Comparison of ENCODE assay signal across 18 cellular contexts in the genomic region with DNA sequence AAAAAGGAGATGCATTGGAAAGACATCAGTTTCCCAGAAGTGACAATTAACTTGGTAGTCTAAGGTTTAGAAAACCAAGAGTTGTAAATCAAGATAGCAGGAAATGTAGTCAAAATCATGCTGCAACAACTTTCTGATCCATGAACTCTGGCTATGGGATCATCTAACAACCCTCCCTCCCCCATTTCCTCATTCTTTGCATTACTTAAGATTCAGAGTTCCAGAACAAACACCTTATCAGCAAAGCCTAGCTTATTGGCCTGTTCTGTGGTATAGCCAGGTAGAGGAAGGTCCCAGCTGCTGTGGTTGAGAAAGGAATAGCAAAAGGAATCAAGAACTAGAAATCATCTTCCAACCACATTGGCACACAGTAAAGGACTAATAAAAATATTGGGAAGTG.
A peak's percentile ranks its signal among the peaks of the same experiment; 100 is the strongest.
DNase-seq lines count a peak whose midpoint lies in the region; ATAC-seq and TF ChIP-seq lines count a peak whose summit lies in the region.
"Had no signal": no experiment of that assay in that cellular context is flagged by ENCODE, and none has a peak within 500 bp of the region (broad histone marks: within the 10 kb centered on the region; RNA-seq: fewer than 3 reads in every experiment).

No MANE protein-coding gene starts in this region.

- H3K36me3 ChIP-seq in RWPE2 (ENCODE audit: low read depth) (no peaks in the 10 kb centered on the region; the same call in 1 of the 2 replicates), trophoblast cell (ENCODE audit: control insufficient read depth in 1 of 2, insufficient read depth in 2 of 2, low read length in 2 of 2) (no peaks in the 10 kb centered on the region), HAP-1 (replicated peaks) (no peaks in the 10 kb centered on the region)
- H3K36me3 ChIP-seq: transverse colon had no signal

- no peak overlapping the region for H3K4me2 ChIP-seq in trophoblast cell (ENCODE audit: low read length)

- no peaks in the 10 kb centered on the region for H3K79me2 ChIP-seq in trophoblast cell (ENCODE audit: control insufficient read depth, insufficient read depth, low read length, poor library complexity)

- no peak overlapping the region for H4K8ac ChIP-seq in trophoblast cell (ENCODE audit: low read depth, low read length)

- no peak overlapping the region for H4K12ac ChIP-seq in trophoblast cell (ENCODE audit: low read depth, low read length)

- peaks cover 61% of the 10 kb centered on the region for H3K4me1 ChIP-seq in RWPE2 (ENCODE audit: insufficient read depth, poor library complexity, severe bottlenecking)
- no peaks in the 10 kb centered on the region for H3K4me1 ChIP-seq in trophoblast cell (ENCODE audit: control insufficient read depth in 1 of 2, insufficient read depth in 2 of 2, low read length in 2 of 2)
- no peaks in the 10 kb centered on the region for H3K4me1 ChIP-seq in HAP-1
- H3K4me1 ChIP-seq: transverse colon had no signal

- DNase-seq in ELR (ENCODE audit: low read depth) (peak; percentile 33), RWPE2 (ENCODE audit: low spot score) (no peak), fibroblast of villous mesenchyme (ENCODE audit: low read depth) (peak; percentile 29), trophoblast cell (peak; percentile 11 to 75), UCSD-AML1 (lab: John Stamatoyannopoulos, UW; ENCODE audit: unreplicated experiment) (no peak), HAP-1 (ENCODE audit: low spot score in 2 of 2) (no peak), COLO668 (lab: John Stamatoyannopoulos, UW; ENCODE audit: unreplicated experiment) (no peak)
- DNase-seq: activated CD4-positive, CD25-positive, alpha-beta regulatory T cell treated with anti-CD3 and anti-CD28 coated beads, Interleukin-2, amount 50 U/mL, for 72 hours; activated naive CD8-positive, alpha-beta T cell treated with anti-CD3 and anti-CD28 coated beads for 36 hours; cortex of kidney; DND-41; naive B cell; NCI-H1092; NCI-H2227 treated with DMSO at 0.1 percent for 48 hours; stimulated activated CD4-positive, alpha-beta T cell treated with anti-CD3 and anti-CD28 coated beads, Interleukin-1b, Interleukin-23, amount 100 ng/mL, for 48 hours; T-cell; transverse colon had no signal

- H3K4me3 ChIP-seq in RWPE2 (ENCODE audit: severe bottlenecking) (no peak overlapping the region), fibroblast of villous mesenchyme (ENCODE audit: low read depth, low read length) (no peak overlapping the region), trophoblast cell (ENCODE audit: low read depth, low read length) (no peak overlapping the region), HAP-1 (no peak overlapping the region)
- H3K4me3 ChIP-seq: transverse colon had no signal

- H3K18ac ChIP-seq in trophoblast cell (ENCODE audit: low read length), result no peak overlapping the region

- no peak overlapping the region for H3K14ac ChIP-seq in trophoblast cell (ENCODE audit: low read length)

- no peak overlapping the region for H3K23ac ChIP-seq in trophoblast cell (ENCODE audit: low read length)

- no peak overlapping the region for H2BK5ac ChIP-seq in trophoblast cell (ENCODE audit: low read depth, low read length, poor library complexity)

- in situ Hi-C loops in HAP-1 (cut with MboI; ENCODE audit: low sequenced_read_pairs), result no loop called here

- H3K27me3 ChIP-seq in RWPE2 (ENCODE audit: insufficient read depth, poor library complexity, severe bottlenecking), result no peaks in the 10 kb centered on the region
- no peaks in the 10 kb centered on the region for H3K27me3 ChIP-seq in trophoblast cell (ENCODE audit: insufficient read depth, low read length)
- no peaks in the 10 kb centered on the region for H3K27me3 ChIP-seq in HAP-1 (ENCODE audit: low read depth)
- H3K27me3 ChIP-seq: transverse colon had no signal

- no peaks in the 10 kb centered on the region for H3K79me1 ChIP-seq in trophoblast cell (ENCODE audit: low read length)

- H2AFZ ChIP-seq in trophoblast cell (ENCODE audit: insufficient read depth, low read length, poor library complexity), result no peak overlapping the region

- TF ChIP-seq CTCF in RWPE2 (IDR thresholded peaks at IDR 0.05; ENCODE audit: poor library complexity, severe bottlenecking) (no peak), fibroblast of villous mesenchyme (IDR thresholded peaks at IDR 0.05; ENCODE audit: insufficient read depth, low read depth, low read length) (no peak)

- no peak overlapping the region for H2AK5ac ChIP-seq in trophoblast cell (ENCODE audit: low read length)

- no peak overlapping the region for H4K91ac ChIP-seq in trophoblast cell (ENCODE audit: low read depth, low read length)

- peak; percentile 64 for ATAC-seq in RWPE2 (ENCODE audit: low read depth)
- no peak for ATAC-seq in GM21423 (IDR thresholded peaks at IDR 0.05; ENCODE audit: unreplicated experiment)
- ATAC-seq: T-cell had no signal

- H2BK120ac ChIP-seq in trophoblast cell (ENCODE audit: insufficient read depth, low read length, poor library complexity), result no peak overlapping the region

- H3K27ac ChIP-seq in RWPE2 (ENCODE audit: poor library complexity, severe bottlenecking), result peak overlapping the region; percentile 85
- no peak overlapping the region for H3K27ac ChIP-seq in trophoblast cell (ENCODE audit: low read depth, low read length)
- H3K27ac ChIP-seq: transverse colon had no signal

- H3K9me3 ChIP-seq in RWPE2 (ENCODE audit: severe bottlenecking) (no peaks in the 10 kb centered on the region), trophoblast cell (ENCODE audit: insufficient read depth, low read depth, low read length) (no peaks in the 10 kb centered on the region), HAP-1 (no peaks in the 10 kb centered on the region)
- H3K9me3 ChIP-seq: transverse colon had no signal

- H3K4ac ChIP-seq in trophoblast cell (ENCODE audit: low read depth, low read length), result no peak overlapping the region

- H3K9ac ChIP-seq in trophoblast cell (ENCODE audit: low read length), result no peak overlapping the region

- no peak overlapping the region for H2BK12ac ChIP-seq in trophoblast cell (ENCODE audit: low read length)

Comparison
In these comparisons a context has a peak if more than half of its experiments do, and no peak if none do; other contexts are left out.
1. DNase-seq: peak in ELR (single experiment), fibroblast of villous mesenchyme (single experiment) and trophoblast cell (2 of 2); none in RWPE2 (single experiment), UCSD-AML1 (single experiment), HAP-1 (0 of 2) and COLO668 (single experiment).